9 cellular contexts compared by ENCODE assay signal in genomic region chrX:120514236-120514635, GRCh38. TPM values are rescaled to one million over a fixed set of nuclear protein-coding genes. Genes with fewer than 3 reads are reported as not detected.
A peak's percentile ranks its signal among the peaks of the same experiment; 100 is the strongest.
DNase-seq lines count a peak whose midpoint lies in the region; ATAC-seq, FAIRE-seq and TF ChIP-seq lines count a peak whose summit lies in the region.
"Had no signal": no experiment of that assay in that cellular context is flagged by ENCODE, and none has a peak within 500 bp of the region (broad histone marks: within the 10 kb centered on the region; RNA-seq: fewer than 3 reads in every experiment).

No MANE protein-coding gene starts in this region.

- no peaks in the 10 kb centered on the region for H3K27me3 Mint-ChIP-seq in WTC11 (ENCODE audit: low read depth)

- peak overlapping the region in 1 of 2 donors; percentile 39 for H3K27ac ChIP-seq in liver (ENCODE audit: low read depth in 1 of 2, low read length in 2 of 2)

- H3K27me3 ChIP-seq in liver (ENCODE audit: control insufficient read depth in 4 of 4, insufficient read depth in 4 of 4, low read length in 3 of 4): no peaks in the 10 kb centered on the region

- no peak overlapping the region for H3K9ac ChIP-seq in liver (ENCODE audit: low read depth in 1 of 2, low read length in 2 of 2)

- 27% methylated on average over 1 of the region's 1 CpG for WGBS in liver

- POLR2A ChIA-PET in WTC11 (lab: Charles Lee): interaction anchor here (0.5 kb wide), 1 partner anchor 106 kb away, joined by 3 read pairs; no protein-coding TSS in a partner anchor

- FAIRE-seq in HTR-8/SVneo (lab: Jason Lieb, UNC): no peak
- FAIRE-seq: TTC549 had no signal

- peaks cover 10% of the 10 kb centered on the region for H3K4me1 Mint-ChIP-seq in WTC11

- H3K4me1 ChIP-seq in liver (ENCODE audit: control insufficient read depth in 4 of 4, insufficient read depth in 4 of 4, low read length in 3 of 4): peaks cover 0 to 22% (median 17%) of the 10 kb centered on the region in 4 donors

- no peaks in the 10 kb centered on the region for H3K9me3 ChIP-seq in liver (ENCODE audit: control insufficient read depth in 4 of 4, low read length in 3 of 4)

- peak overlapping the region; percentile 14 for H3K27ac Mint-ChIP-seq in WTC11

- H3K4me3 ChIP-seq in liver (ENCODE audit: low read depth in 1 of 3, low read length in 3 of 3): peak overlapping the region in 1 of 3 donors; percentile 23

- DNase-seq in EH (ENCODE audit: low read depth): peak; percentile 29
- peak; percentile 1 for DNase-seq in HTR-8/SVneo (ENCODE audit: insufficient read length, low spot score)
- no peak for DNase-seq in WTC11 (ENCODE audit: low spot score)
- no peak for DNase-seq in stimulated activated CD4-positive, alpha-beta T cell treated with anti-CD3 and anti-CD28 coated beads, Interleukin-4, amount 100 ng/mL, for 24 hours
- DNase-seq in effector CD8-positive, alpha-beta T cell (lab: John Stamatoyannopoulos, UW): no peak

- H3K36me3 ChIP-seq in liver (ENCODE audit: control insufficient read depth in 4 of 4, insufficient read depth in 3 of 4, low read depth in 1 of 4, low read length in 3 of 4): no peaks in the 10 kb centered on the region

- peak; percentile 85 for ATAC-seq in WTC11
- ATAC-seq in GM21723 (IDR thresholded peaks at IDR 0.05; ENCODE audit: unreplicated experiment): no peak
- no peak for ATAC-seq in HG03196 (IDR thresholded peaks at IDR 0.05; ENCODE audit: unreplicated experiment)

- H3K4me3 Mint-ChIP-seq in WTC11: peak overlapping the region; percentile 4; the same call in 1 of the 2 replicates

- peak; percentile 73 to 82 for TF ChIP-seq RAD21 in liver (IDR thresholded peaks at IDR 0.05)

- CTCF ChIA-PET in WTC11 (lab: Charles Lee): interaction anchor here (1.0 to 1.3 kb wide), 6 partner anchors 19 to 276 kb away, joined by 3 to 4 read pairs (median 4); no protein-coding TSS in a partner anchor

- no peaks in the 10 kb centered on the region for H3K9me3 Mint-ChIP-seq in WTC11

- TF ChIP-seq CTCF in WTC11 (IDR thresholded peaks at IDR 0.05): no peak
- TF ChIP-seq CTCF in liver (IDR thresholded peaks at IDR 0.05; ENCODE audit: low read depth, low read length, missing input control): peak; percentile 51

- no peaks in the 10 kb centered on the region for H3K36me3 Mint-ChIP-seq in WTC11

TF ChIP-seq in WTC11, 78 proteins besides CTCF, POLR2A, EP300 and RAD21:
- TF ChIP-seq NR1H2 (CRISPR knock-in tag; IDR thresholded peaks at IDR 0.05) (no peak), FOXP1 (CRISPR knock-in tag; IDR thresholded peaks at IDR 0.05; ENCODE audit: borderline replicate concordance) (no peak), MYBL2 (CRISPR knock-in tag; IDR thresholded peaks at IDR 0.05) (no peak)
TF ChIP-seq in WTC11: peak in this region for 0.

TF ChIP-seq in liver, 16 proteins besides CTCF, POLR2A, EP300 and RAD21:
- TF ChIP-seq RXRA (IDR thresholded peaks at IDR 0.05) (peak in 1 of 2 donors; percentile 14), JUND (IDR thresholded peaks at IDR 0.05) (no peak)

RNA-seq across cellular contexts. Expression of gene LAMP2, which starts 45.1 kb away (rescaled TPM):
- total RNA-seq in WTC11 (2021) (28.8 to 33.8 TPM (median 31.2 TPM) in 3 replicates), liver (100 to 1,000 TPM in 1 of 2 donors, 10 to 100 TPM in 1; 80.0 to 111 TPM)
- 100 to 1,000 TPM; 128 to 140 TPM for polyA plus RNA-seq in liver

RNA-seq across cellular contexts. Expression of gene CUL4B, which starts 46.5 kb away (rescaled TPM):
- 38.9 to 42.3 TPM (median 42.3 TPM) in 3 replicates for total RNA-seq in WTC11 (2021)
- 10 to 100 TPM; 17.5 to 24.9 TPM for total RNA-seq in liver
- polyA plus RNA-seq in liver: 1 to 10 TPM; 6.0 to 7.9 TPM

Comparison
In these comparisons a context has a peak if more than half of its experiments do, and no peak if none do; other contexts are left out.
1. DNase-seq: peak in EH (single experiment) and HTR-8/SVneo (single experiment); none in WTC11 (single experiment), stimulated activated CD4-positive, alpha-beta T cell treated with anti-CD3 and anti-CD28 coated beads, Interleukin-4, amount 100 ng/mL, for 24 hours (single experiment) and effector CD8-positive, alpha-beta T cell (single experiment).